20 cellular contexts compared by ENCODE assay signal in genomic region chr1:27113861-27114260, GRCh38. TPM values are rescaled to one million over a fixed set of nuclear protein-coding genes. Genes with fewer than 3 reads are reported as not detected.
DNase-seq lines count a peak whose midpoint lies in the region; ATAC-seq and TF ChIP-seq lines count a peak whose summit lies in the region.
"Had no signal": no experiment of that assay in that cellular context is flagged by ENCODE, and none has a peak within 500 bp of the region (broad histone marks: within the 10 kb centered on the region; RNA-seq: fewer than 3 reads in every experiment).

No MANE protein-coding gene starts in this region.

- DNase-seq in activated CD4-positive, alpha-beta T cell treated with anti-CD3 and anti-CD28 coated beads, Interleukin-2, amount 10 ng/mL, durations not matched to agents 7 days and 5 days, result no peak
- no peak for DNase-seq in activated CD4-positive, alpha-beta T cell treated with anti-CD3 and anti-CD28 coated beads, Interleukin-2, amount 50 U/mL, for 48 hours
- DNase-seq in activated CD8-positive, alpha-beta T cell treated with anti-CD3 and anti-CD28 coated beads for 36 hours, result peak; percentile 57
- no peak for DNase-seq in GM13976 (ENCODE audit: low spot score)
- DNase-seq in GM23248, result no peak
- no peak for DNase-seq in kidney glomerular epithelial cell (lab: John Stamatoyannopoulos, UW)
- DNase-seq: activated effector memory CD4-positive, alpha-beta T cell treated with anti-CD3 and anti-CD28 coated beads, Interleukin-2, amount 50 U/mL, for 16 hours; DND-41; effector CD4-positive, alpha-beta T cell; KG1; mammary epithelial cell; NCI-H2081 treated with DMSO at 0.1 percent for 48 hours; NCI-H510A treated with DMSO at 0.1 percent for 48 hours; nephron progenitor cell; stimulated activated CD4-positive, alpha-beta T cell treated with anti-CD3 and anti-CD28 coated beads, Interleukin-12 subunit alpha, Interleukin-12 subunit beta, amount 100 ng/mL, for 4 hours; stimulated activated naive B cell treated with anti-CD40 and anti-IgM and Interleukin-4, amounts not matched to agents 10 μg/mL and 1 μg/mL and 100 μg/mL, for 72 hours had no signal

- no peak overlapping the region for H3K4me3 ChIP-seq in GM23248
- H3K4me3 ChIP-seq: A549, SJSA1 had no signal

- no peak overlapping the region for H2AFZ ChIP-seq in GM23248

- POLR2A ChIA-PET in activated CD4-positive, alpha-beta T cell treated with anti-CD3 and anti-CD28 coated beads, Interleukin-2, amount 10 ng/mL, durations not matched to agents 7 days and 5 days (lab: Charles Lee), result interaction anchor here (1.1 kb wide), 1 partner anchor 41 kb away, joined by 4 read pairs; the partner anchor contains the start of gene SLC9A1
- POLR2A ChIA-PET in activated CD8-positive, alpha-beta T cell treated with anti-CD3 and anti-CD28 coated beads for 36 hours (lab: Charles Lee), result interaction anchor here (1.0 to 2.2 kb wide), 5 partner anchors 9 to 41 kb away, joined by 4 to 17 read pairs (median 4); partner anchors contain the start of gene SLC9A1

- H3K4me3 Mint-ChIP-seq in activated CD4-positive, alpha-beta T cell treated with anti-CD3 and anti-CD28 coated beads, Interleukin-2, amount 10 ng/mL, durations not matched to agents 7 days and 5 days, result no peak overlapping the region
- peak overlapping the region; percentile 59 for H3K4me3 Mint-ChIP-seq in activated CD8-positive, alpha-beta T cell treated with anti-CD3 and anti-CD28 coated beads for 36 hours
- no peak overlapping the region for H3K4me3 Mint-ChIP-seq in dendritic cell treated with granulocyte-macrophage colony-stimulating factor and Interleukin-4, amounts not matched to agents 40 ng/mL and 50 ng/mL, for 4 days
- H3K4me3 Mint-ChIP-seq in stimulated activated memory B cell treated with anti-CD40 and anti-IgM and Interleukin-4, amounts not matched to agents 10 μg/mL and 1 μg/mL and 100 μg/mL, for 72 hours, result no peak overlapping the region
- H3K4me3 Mint-ChIP-seq: nephron progenitor cell; stimulated activated naive B cell treated with anti-CD40 and anti-IgM and Interleukin-4, amounts not matched to agents 10 μg/mL and 1 μg/mL and 100 μg/mL, for 72 hours had no signal

- H3K27ac Mint-ChIP-seq in activated CD4-positive, alpha-beta T cell treated with anti-CD3 and anti-CD28 coated beads, Interleukin-2, amount 10 ng/mL, durations not matched to agents 7 days and 5 days, result peak overlapping the region; percentile 64
- peak overlapping the region; percentile 83 for H3K27ac Mint-ChIP-seq in activated CD8-positive, alpha-beta T cell treated with anti-CD3 and anti-CD28 coated beads for 36 hours
- peak overlapping the region; percentile 62 for H3K27ac Mint-ChIP-seq in dendritic cell treated with granulocyte-macrophage colony-stimulating factor and Interleukin-4, amounts not matched to agents 40 ng/mL and 50 ng/mL, for 4 days
- peak overlapping the region; percentile 14 for H3K27ac Mint-ChIP-seq in stimulated activated memory B cell treated with anti-CD40 and anti-IgM and Interleukin-4, amounts not matched to agents 10 μg/mL and 1 μg/mL and 100 μg/mL, for 72 hours
- H3K27ac Mint-ChIP-seq: stimulated activated naive B cell treated with anti-CD40 and anti-IgM and Interleukin-4, amounts not matched to agents 10 μg/mL and 1 μg/mL and 100 μg/mL, for 72 hours had no signal

- H3K27me3 Mint-ChIP-seq in activated CD4-positive, alpha-beta T cell treated with anti-CD3 and anti-CD28 coated beads, Interleukin-2, amount 10 ng/mL, durations not matched to agents 7 days and 5 days, result no peaks in the 10 kb centered on the region
- H3K27me3 Mint-ChIP-seq in activated CD8-positive, alpha-beta T cell treated with anti-CD3 and anti-CD28 coated beads for 36 hours, result no peaks in the 10 kb centered on the region
- no peaks in the 10 kb centered on the region for H3K27me3 Mint-ChIP-seq in dendritic cell treated with granulocyte-macrophage colony-stimulating factor and Interleukin-4, amounts not matched to agents 40 ng/mL and 50 ng/mL, for 4 days
- no peaks in the 10 kb centered on the region for H3K27me3 Mint-ChIP-seq in stimulated activated memory B cell treated with anti-CD40 and anti-IgM and Interleukin-4, amounts not matched to agents 10 μg/mL and 1 μg/mL and 100 μg/mL, for 72 hours
- H3K27me3 Mint-ChIP-seq: stimulated activated naive B cell treated with anti-CD40 and anti-IgM and Interleukin-4, amounts not matched to agents 10 μg/mL and 1 μg/mL and 100 μg/mL, for 72 hours had no signal

- H3K4me1 ChIP-seq in GM23248 (ENCODE audit: insufficient read depth), result peaks cover 48% of the 10 kb centered on the region

- H4K20me1 ChIP-seq in GM23248 (ENCODE audit: insufficient read depth), result no peaks in the 10 kb centered on the region

- H3K79me2 ChIP-seq in GM23248 (ENCODE audit: insufficient read depth), result peaks cover 69% of the 10 kb centered on the region

- no peaks in the 10 kb centered on the region for H3K36me3 ChIP-seq in GM23248 (ENCODE audit: low read depth)

- peaks cover 39% of the 10 kb centered on the region for H3F3A ChIP-seq in GM23248 (ENCODE audit: insufficient read depth)

- CTCF ChIA-PET in activated CD4-positive, alpha-beta T cell treated with anti-CD3 and anti-CD28 coated beads, Interleukin-2, amount 10 ng/mL, durations not matched to agents 7 days and 5 days (lab: Charles Lee), result interaction anchor here (0.7 to 2.8 kb wide), 5 partner anchors 11 to 170 kb away, joined by 3 to 9 read pairs (median 6); partner anchors contain the start of gene SLC9A1
- CTCF ChIA-PET in activated CD8-positive, alpha-beta T cell treated with anti-CD3 and anti-CD28 coated beads for 36 hours (lab: Charles Lee), result interaction anchor here (1.1 to 5.6 kb wide), 9 partner anchors 11 to 183 kb away, joined by 3 to 29 read pairs (median 10); partner anchors contain the start of gene SLC9A1

- H3K27ac ChIP-seq in GM23248, result no peak overlapping the region
- H3K27ac ChIP-seq: SJSA1 had no signal

- no peak for TF ChIP-seq CTCF in activated CD8-positive, alpha-beta T cell treated with anti-CD3 and anti-CD28 coated beads for 36 hours (IDR thresholded peaks at IDR 0.05)
- TF ChIP-seq CTCF in GM13976 (IDR thresholded peaks at IDR 0.05; ENCODE audit: borderline replicate concordance, control extremely low read depth, extremely low read depth, insufficient read depth, missing control alignments), result no peak

- peak; percentile 25 for ATAC-seq in activated CD8-positive, alpha-beta T cell treated with anti-CD3 and anti-CD28 coated beads for 36 hours
- ATAC-seq in stimulated activated memory B cell treated with anti-CD40 and anti-IgM and Interleukin-4, amounts not matched to agents 10 μg/mL and 1 μg/mL and 100 μg/mL, for 72 hours, result no peak
- ATAC-seq: A549; stimulated activated naive B cell treated with anti-CD40 and anti-IgM and Interleukin-4, amounts not matched to agents 10 μg/mL and 1 μg/mL and 100 μg/mL, for 72 hours had no signal

- H3K4me1 Mint-ChIP-seq in activated CD4-positive, alpha-beta T cell treated with anti-CD3 and anti-CD28 coated beads, Interleukin-2, amount 10 ng/mL, durations not matched to agents 7 days and 5 days, result peaks cover 58% of the 10 kb centered on the region
- H3K4me1 Mint-ChIP-seq in activated CD8-positive, alpha-beta T cell treated with anti-CD3 and anti-CD28 coated beads for 36 hours (ENCODE audit: low read depth), result peaks cover 52% of the 10 kb centered on the region
- H3K4me1 Mint-ChIP-seq in dendritic cell treated with granulocyte-macrophage colony-stimulating factor and Interleukin-4, amounts not matched to agents 40 ng/mL and 50 ng/mL, for 4 days (ENCODE audit: low read depth), result peaks cover 89% of the 10 kb centered on the region
- H3K4me1 Mint-ChIP-seq in stimulated activated memory B cell treated with anti-CD40 and anti-IgM and Interleukin-4, amounts not matched to agents 10 μg/mL and 1 μg/mL and 100 μg/mL, for 72 hours, result peaks cover 46% of the 10 kb centered on the region

- 92% methylated on average over 22 of the region's 22 CpGs for WGBS in GM23248 (ENCODE audit: low coverage in 1 of 2, low lambda C conversion rate in 2 of 2, missing lambda C conversion rate in 2 of 2), 2 experiments

- H3K9me3 ChIP-seq in GM23248 (ENCODE audit: low read depth), result no peaks in the 10 kb centered on the region
- H3K9me3 ChIP-seq: A549, SJSA1 had no signal

- peaks cover 17% of the 10 kb centered on the region for H3K36me3 Mint-ChIP-seq in activated CD4-positive, alpha-beta T cell treated with anti-CD3 and anti-CD28 coated beads, Interleukin-2, amount 10 ng/mL, durations not matched to agents 7 days and 5 days (ENCODE audit: low read depth)
- peaks cover 15% of the 10 kb centered on the region for H3K36me3 Mint-ChIP-seq in activated CD8-positive, alpha-beta T cell treated with anti-CD3 and anti-CD28 coated beads for 36 hours (ENCODE audit: low read depth)
- peaks cover 21% of the 10 kb centered on the region for H3K36me3 Mint-ChIP-seq in dendritic cell treated with granulocyte-macrophage colony-stimulating factor and Interleukin-4, amounts not matched to agents 40 ng/mL and 50 ng/mL, for 4 days (ENCODE audit: low read depth)
- peaks cover 26% of the 10 kb centered on the region for H3K36me3 Mint-ChIP-seq in stimulated activated memory B cell treated with anti-CD40 and anti-IgM and Interleukin-4, amounts not matched to agents 10 μg/mL and 1 μg/mL and 100 μg/mL, for 72 hours

- intact Hi-C loops in activated CD8-positive, alpha-beta T cell treated with anti-CD3 and anti-CD28 coated beads for 36 hours (cut with micrococcal nuclease), result no loop called here
- intact Hi-C loops in dendritic cell treated with granulocyte-macrophage colony-stimulating factor and Interleukin-4, amounts not matched to agents 40 ng/mL and 50 ng/mL, for 4 days (cut with micrococcal nuclease), result loop anchor here (2.0 kb wide), 1 partner anchor 23 kb away; no protein-coding TSS in a partner anchor

- no peaks in the 10 kb centered on the region for H3K9me3 Mint-ChIP-seq in activated CD4-positive, alpha-beta T cell treated with anti-CD3 and anti-CD28 coated beads, Interleukin-2, amount 10 ng/mL, durations not matched to agents 7 days and 5 days
- H3K9me3 Mint-ChIP-seq in activated CD8-positive, alpha-beta T cell treated with anti-CD3 and anti-CD28 coated beads for 36 hours, result no peaks in the 10 kb centered on the region
- no peaks in the 10 kb centered on the region for H3K9me3 Mint-ChIP-seq in dendritic cell treated with granulocyte-macrophage colony-stimulating factor and Interleukin-4, amounts not matched to agents 40 ng/mL and 50 ng/mL, for 4 days
- H3K9me3 Mint-ChIP-seq in stimulated activated memory B cell treated with anti-CD40 and anti-IgM and Interleukin-4, amounts not matched to agents 10 μg/mL and 1 μg/mL and 100 μg/mL, for 72 hours, result no peaks in the 10 kb centered on the region
- H3K9me3 Mint-ChIP-seq: nephron progenitor cell; stimulated activated naive B cell treated with anti-CD40 and anti-IgM and Interleukin-4, amounts not matched to agents 10 μg/mL and 1 μg/mL and 100 μg/mL, for 72 hours had no signal

- in situ Hi-C loops in GM13976 (cut with MboI; ENCODE audit: low sequenced_read_pairs, unreplicated experiment) (no loop called here), GM23248 (cut with MboI) (loop anchor here (25.0 kb wide), 1 partner anchor 498 kb away; the partner anchor contains the start of gene AHDC1)

- H3K27me3 ChIP-seq in GM23248 (replicated peaks; ENCODE audit: insufficient read depth), result no peaks in the 10 kb centered on the region
- H3K27me3 ChIP-seq: SJSA1 had no signal

- H3K9me2 ChIP-seq in GM23248 (ENCODE audit: insufficient read depth), result no peaks in the 10 kb centered on the region

- no peak overlapping the region for H3K4me2 ChIP-seq in GM23248 (ENCODE audit: unreplicated experiment)
- H3K4me2 ChIP-seq: A549 had no signal

- no peak overlapping the region for H3K9ac ChIP-seq in GM23248

RNA-seq across cellular contexts. Expression of gene SLC9A1, which starts 41.1 kb away (rescaled TPM):
- 10 to 100 TPM; 24.8 to 32.4 TPM for total RNA-seq in activated CD4-positive, alpha-beta T cell treated with anti-CD3 and anti-CD28 coated beads, Interleukin-2, amount 10 ng/mL, durations not matched to agents 7 days and 5 days
- 10 to 100 TPM; 14.8 to 15.3 TPM for total RNA-seq in activated CD8-positive, alpha-beta T cell treated with anti-CD3 and anti-CD28 coated beads for 36 hours
- total RNA-seq in GM23248 (2014; rRNA removed; shearing (Covaris generic)), result 8.5 and 12.9 TPM in 2 replicates
- polyA plus RNA-seq in GM23248 (2016; fragmentation: Nextera tagmentation; extraction: Ambion mirVana), result 20.0 and 23.7 TPM in 2 replicates

Comparison
In these comparisons a context has a peak if more than half of its experiments do, and no peak if none do; other contexts are left out.
1. H3K27ac Mint-ChIP-seq: peak in every context shown above with its lines; median percentile 83 in activated CD8-positive, alpha-beta T cell treated with anti-CD3 and anti-CD28 coated beads for 36 hours; 64 in activated CD4-positive, alpha-beta T cell treated with anti-CD3 and anti-CD28 coated beads, Interleukin-2, amount 10 ng/mL, durations not matched to agents 7 days and 5 days; 62 in dendritic cell treated with granulocyte-macrophage colony-stimulating factor and Interleukin-4, amounts not matched to agents 40 ng/mL and 50 ng/mL, for 4 days; 14 in stimulated activated memory B cell treated with anti-CD40 and anti-IgM and Interleukin-4, amounts not matched to agents 10 μg/mL and 1 μg/mL and 100 μg/mL, for 72 hours.